20 cellular contexts compared by ENCODE assay signal in genomic region chr19:29769997-29770396, GRCh38. TPM values are rescaled to one million over a fixed set of nuclear protein-coding genes. Genes with fewer than 3 reads are reported as not detected.
DNase-seq lines count a peak whose midpoint lies in the region; ATAC-seq lines count a peak whose summit lies in the region.
"Had no signal": no experiment of that assay in that cellular context is flagged by ENCODE, and none has a peak within 500 bp of the region (broad histone marks: within the 10 kb centered on the region; RNA-seq: fewer than 3 reads in every experiment).

No MANE protein-coding gene starts in this region.

- H3K27me3 Mint-ChIP-seq in activated T-helper 1 cell treated with anti-CD3 and anti-CD28 coated beads, Interleukin-12 subunit alpha, Interleukin-12 subunit beta, Interleukin-2, Interleukin-4 antibody, amounts not matched to agents 30 ng/mL and 10 ng/mL and 1 ng/mL, durations not matched to agents 14 hours and 24 hours and 36 hours (ENCODE audit: insufficient read depth): peaks cover 2% of the 10 kb centered on the region
- H3K27me3 Mint-ChIP-seq in activated naive CD4-positive, alpha-beta T cell treated with anti-CD3 and anti-CD28 coated beads, Interleukin-2, amount 10 ng/mL, durations not matched to agents 7 days and 5 days: peaks cover 24% of the 10 kb centered on the region
- H3K27me3 Mint-ChIP-seq: CD4-positive, alpha-beta T cell had no signal

- peak overlapping the region; percentile 23 for H3K27ac Mint-ChIP-seq in activated T-helper 1 cell treated with anti-CD3 and anti-CD28 coated beads, Interleukin-12 subunit alpha, Interleukin-12 subunit beta, Interleukin-2, Interleukin-4 antibody, amounts not matched to agents 30 ng/mL and 10 ng/mL and 1 ng/mL, durations not matched to agents 14 hours and 24 hours and 36 hours
- H3K27ac Mint-ChIP-seq in activated naive CD4-positive, alpha-beta T cell treated with anti-CD3 and anti-CD28 coated beads, Interleukin-2, amount 10 ng/mL, durations not matched to agents 7 days and 5 days: no peak overlapping the region
- H3K27ac Mint-ChIP-seq: B cell; CD4-positive, alpha-beta T cell; CD8-positive, alpha-beta T cell had no signal

- intact Hi-C loops in Right ventricle myocardium inferior (cut with DNase I) (no loop called here), left cardiac atrium (cut with DNase I) (loop anchor here in 1 of 2 donors (5.0 kb wide), 1 partner anchor 102 kb away; no protein-coding TSS in a partner anchor)
- intact Hi-C loops in activated T-helper 1 cell treated with anti-CD3 and anti-CD28 coated beads, Interleukin-12 subunit alpha, Interleukin-12 subunit beta, Interleukin-2, Interleukin-4 antibody, amounts not matched to agents 30 ng/mL and 10 ng/mL and 1 ng/mL, durations not matched to agents 14 hours and 24 hours and 36 hours (cut with micrococcal nuclease): loop anchor here (5.0 kb wide), 1 partner anchor 38 kb away; no protein-coding TSS in a partner anchor

- ATAC-seq in Right ventricle myocardium inferior (no peak), left cardiac atrium (no peak)
- ATAC-seq: A549; CD8-positive, alpha-beta T cell; GM12878 had no signal

- H3K4me3 Mint-ChIP-seq in activated T-helper 1 cell treated with anti-CD3 and anti-CD28 coated beads, Interleukin-12 subunit alpha, Interleukin-12 subunit beta, Interleukin-2, Interleukin-4 antibody, amounts not matched to agents 30 ng/mL and 10 ng/mL and 1 ng/mL, durations not matched to agents 14 hours and 24 hours and 36 hours: no peak overlapping the region
- no peak overlapping the region for H3K4me3 Mint-ChIP-seq in activated naive CD4-positive, alpha-beta T cell treated with anti-CD3 and anti-CD28 coated beads, Interleukin-2, amount 10 ng/mL, durations not matched to agents 7 days and 5 days
- H3K4me3 Mint-ChIP-seq: B cell; CD4-positive, alpha-beta T cell; CD8-positive, alpha-beta T cell had no signal

- CTCF ChIA-PET in activated naive CD4-positive, alpha-beta T cell treated with anti-CD3 and anti-CD28 coated beads, Interleukin-2, amount 10 ng/mL, durations not matched to agents 7 days and 5 days (lab: Charles Lee): interaction anchor here (0.9 to 7.2 kb wide), 4 partner anchors 10 to 82 kb away, joined by 3 to 39 read pairs (median 6); no protein-coding TSS in a partner anchor

- DNase-seq in Right ventricle myocardium inferior (ENCODE audit: missing footprints) (peak; percentile 6), left cardiac atrium (no peak), middle frontal gyrus (ENCODE audit: extremely low spot score, low spot score) (no peak)
- no peak for DNase-seq in activated T-helper 1 cell treated with anti-CD3 and anti-CD28 coated beads, Interleukin-12 subunit alpha, Interleukin-12 subunit beta, Interleukin-2, Interleukin-4 antibody, amounts not matched to agents 30 ng/mL and 10 ng/mL and 1 ng/mL, durations not matched to agents 14 hours and 24 hours and 36 hours (ENCODE audit: low spot score)
- no peak for DNase-seq in activated naive CD4-positive, alpha-beta T cell treated with anti-CD3 and anti-CD28 coated beads, Interleukin-2, amount 10 ng/mL, durations not matched to agents 7 days and 5 days
- DNase-seq: AML-193; Caco-2; Calu3; CD4-positive, alpha-beta T cell; CD8-positive, alpha-beta T cell; DMS 273 treated with DMSO at 0.1 percent for 48 hours; DMS153; DMS53; DMS79; DND-41; EL; GDM1 had no signal

- peaks cover 13% of the 10 kb centered on the region for H3K4me1 Mint-ChIP-seq in activated T-helper 1 cell treated with anti-CD3 and anti-CD28 coated beads, Interleukin-12 subunit alpha, Interleukin-12 subunit beta, Interleukin-2, Interleukin-4 antibody, amounts not matched to agents 30 ng/mL and 10 ng/mL and 1 ng/mL, durations not matched to agents 14 hours and 24 hours and 36 hours (ENCODE audit: low read depth)
- peaks cover 15% of the 10 kb centered on the region for H3K4me1 Mint-ChIP-seq in activated naive CD4-positive, alpha-beta T cell treated with anti-CD3 and anti-CD28 coated beads, Interleukin-2, amount 10 ng/mL, durations not matched to agents 7 days and 5 days
- H3K4me1 Mint-ChIP-seq: B cell had no signal

- no peaks in the 10 kb centered on the region for H3K9me3 Mint-ChIP-seq in activated T-helper 1 cell treated with anti-CD3 and anti-CD28 coated beads, Interleukin-12 subunit alpha, Interleukin-12 subunit beta, Interleukin-2, Interleukin-4 antibody, amounts not matched to agents 30 ng/mL and 10 ng/mL and 1 ng/mL, durations not matched to agents 14 hours and 24 hours and 36 hours
- no peaks in the 10 kb centered on the region for H3K9me3 Mint-ChIP-seq in activated naive CD4-positive, alpha-beta T cell treated with anti-CD3 and anti-CD28 coated beads, Interleukin-2, amount 10 ng/mL, durations not matched to agents 7 days and 5 days
- H3K9me3 Mint-ChIP-seq: CD4-positive, alpha-beta T cell; CD8-positive, alpha-beta T cell had no signal

- no peaks in the 10 kb centered on the region for H3K36me3 Mint-ChIP-seq in activated T-helper 1 cell treated with anti-CD3 and anti-CD28 coated beads, Interleukin-12 subunit alpha, Interleukin-12 subunit beta, Interleukin-2, Interleukin-4 antibody, amounts not matched to agents 30 ng/mL and 10 ng/mL and 1 ng/mL, durations not matched to agents 14 hours and 24 hours and 36 hours (ENCODE audit: low read depth)
- no peaks in the 10 kb centered on the region for H3K36me3 Mint-ChIP-seq in activated naive CD4-positive, alpha-beta T cell treated with anti-CD3 and anti-CD28 coated beads, Interleukin-2, amount 10 ng/mL, durations not matched to agents 7 days and 5 days
- H3K36me3 Mint-ChIP-seq: CD8-positive, alpha-beta T cell had no signal

RNA-seq across cellular contexts. Expression of gene CCNE1, which starts 41.8 kb away (rescaled TPM):
- total RNA-seq in Right ventricle myocardium inferior: 3.1 TPM
- total RNA-seq in left cardiac atrium: 1 to 10 TPM; 1.8 to 3.0 TPM
- 55.1 and 58.4 TPM in 2 replicates for total RNA-seq in activated T-helper 1 cell treated with anti-CD3 and anti-CD28 coated beads, Interleukin-12 subunit alpha, Interleukin-12 subunit beta, Interleukin-2, Interleukin-4 antibody, amounts not matched to agents 30 ng/mL and 10 ng/mL and 1 ng/mL, durations not matched to agents 14 hours and 24 hours and 36 hours

RNA-seq across cellular contexts. Expression of gene C19orf12, which starts 54.9 kb away (rescaled TPM):
- total RNA-seq in Right ventricle myocardium inferior (64.2 TPM), left cardiac atrium (10 to 100 TPM; 48.2 to 52.0 TPM)
- total RNA-seq in activated T-helper 1 cell treated with anti-CD3 and anti-CD28 coated beads, Interleukin-12 subunit alpha, Interleukin-12 subunit beta, Interleukin-2, Interleukin-4 antibody, amounts not matched to agents 30 ng/mL and 10 ng/mL and 1 ng/mL, durations not matched to agents 14 hours and 24 hours and 36 hours: 47.9 and 50.2 TPM in 2 replicates

Comparison
In these comparisons a context has a peak if more than half of its experiments do, and no peak if none do; other contexts are left out.
1. RNA of gene CCNE1, which starts 41.8 kb away (total RNA-seq): 55.1 to 58.4 TPM in activated T-helper 1 cell treated with anti-CD3 and anti-CD28 coated beads, Interleukin-12 subunit alpha, Interleukin-12 subunit beta, Interleukin-2, Interleukin-4 antibody, amounts not matched to agents 30 ng/mL and 10 ng/mL and 1 ng/mL, durations not matched to agents 14 hours and 24 hours and 36 hours; 3.1 TPM in Right ventricle myocardium inferior (single experiment) and 1.8 to 3.0 TPM in left cardiac atrium; every median in the first group is over 10 times any median in the second.